ENCODE assay signal across 8 cellular contexts in the genomic region with DNA sequence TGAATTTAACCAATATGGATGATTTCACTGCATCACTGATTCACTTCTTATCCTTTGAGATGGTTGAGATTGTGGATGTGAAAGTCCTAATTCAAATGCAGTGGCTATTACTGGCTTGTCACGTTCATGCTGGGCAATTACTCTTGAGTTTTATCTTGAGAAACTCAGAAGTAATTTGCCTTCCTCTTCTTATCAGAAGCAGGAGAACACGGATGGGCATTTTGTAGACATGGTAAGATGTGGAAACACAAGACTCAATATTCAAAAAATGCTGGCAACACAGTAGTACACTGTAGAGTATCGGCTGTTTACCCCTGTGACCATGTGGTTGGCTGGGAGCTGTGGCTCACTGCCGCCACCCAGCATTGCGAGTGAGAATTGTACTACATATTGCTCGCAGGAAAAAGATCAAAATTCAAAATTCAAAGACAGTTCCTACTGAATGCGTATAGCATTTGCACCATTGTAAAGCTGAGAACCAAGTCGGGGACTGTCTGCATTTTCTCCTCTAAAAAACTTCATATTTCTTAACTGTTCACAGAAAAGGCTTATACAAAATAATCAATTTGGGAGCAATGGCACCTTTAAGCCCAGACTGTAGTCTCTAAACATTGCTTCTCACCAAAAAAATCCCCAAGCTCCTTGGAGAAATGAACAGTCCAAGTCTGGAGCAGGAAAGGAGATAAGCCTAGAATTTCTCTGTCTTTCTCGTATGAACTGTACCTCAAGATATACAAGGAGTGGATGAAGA.
DNase-seq lines count a peak whose midpoint lies in the region; ATAC-seq and TF ChIP-seq lines count a peak whose summit lies in the region.

No MANE protein-coding gene starts in this region.

- peak overlapping the region; percentile 78 for H2AFZ ChIP-seq in OCI-LY7 (ENCODE audit: low read length)

- peak overlapping the region; percentile 39 for H3K27ac ChIP-seq in OCI-LY7 (ENCODE audit: low read depth, low read length, poor library complexity, severe bottlenecking)

- H3K4me3 ChIP-seq in OCI-LY7 (ENCODE audit: low read depth, low read length, poor library complexity, severe bottlenecking): peak overlapping the region; percentile 19

- POLR2A ChIA-PET in OCI-LY7 (lab: Charles Lee): interaction anchor here (0.9 to 1.7 kb wide), 6 partner anchors 20 to 243 kb away, joined by 3 to 4 read pairs (median 3); no protein-coding TSS in a partner anchor

- no TSS peak for BruUV-seq in OCI-LY7 (replicated peaks; lab: Mats Ljungman, UMichigan)

- DNase-seq in AG20443 (ENCODE audit: low spot score) (peak; percentile 65), OCI-LY7 (ENCODE audit: low spot score) (peak; percentile 80), left cardiac atrium (peak; percentile 62), mesenteric fat pad (ENCODE audit: low spot score) (no peak)
- DNase-seq in activated effector memory CD4-positive, alpha-beta T cell treated with Interleukin-2 at 50 U/mL for 16 hours: peak; percentile 45
- peak; percentile 10 to 32 for DNase-seq in stimulated activated CD4-positive, alpha-beta T cell treated with anti-CD3 and anti-CD28 coated beads, Interleukin-1b, Interleukin-23, amount 100 ng/mL, for 1 hour (ENCODE audit: low read depth in 2 of 2)

- H3K9me3 ChIP-seq in OCI-LY7 (ENCODE audit: low read length): no peaks in the 10 kb centered on the region

- no peaks in the 10 kb centered on the region for H3K36me3 ChIP-seq in OCI-LY7 (ENCODE audit: insufficient read depth, low read length)

- no peaks in the 10 kb centered on the region for H4K20me1 ChIP-seq in OCI-LY7 (ENCODE audit: insufficient read depth, low read length)

- ATAC-seq in GM18519 (IDR thresholded peaks at IDR 0.05; ENCODE audit: low FRiP score, unreplicated experiment): peak; percentile 96
- peak; percentile 93 for ATAC-seq in HG02981 (IDR thresholded peaks at IDR 0.05; ENCODE audit: unreplicated experiment)
- peak; percentile 84 to 90 for ATAC-seq in left cardiac atrium

- no peaks in the 10 kb centered on the region for H3K79me2 ChIP-seq in OCI-LY7 (ENCODE audit: insufficient read depth, low read depth, low read length)

- CTCF ChIA-PET in OCI-LY7 (lab: Charles Lee; ENCODE audit: unreplicated experiment): interaction anchor here (1.5 kb wide), 2 partner anchors 11 to 54 kb away, joined by 3 read pairs; no protein-coding TSS in a partner anchor

- H3K4me2 ChIP-seq in OCI-LY7 (ENCODE audit: low read length): peak overlapping the region; percentile 61

- intact Hi-C loops in OCI-LY7 (cut with micrococcal nuclease; ENCODE audit: unreplicated experiment) (loop anchor here (1.0 to 2.0 kb wide), 6 partner anchors 62 to 238 kb away; a partner anchor contains a TSS), left cardiac atrium (cut with DNase I) (loop anchor here (2.0 to 5.0 kb wide), 2 partner anchors 238 to 240 kb away; no protein-coding TSS in a partner anchor)

- H3K9me2 ChIP-seq in OCI-LY7 (ENCODE audit: insufficient read depth, low read length): no peaks in the 10 kb centered on the region

- peak; percentile 99 for TF ChIP-seq CTCF in OCI-LY7 (conservative IDR thresholded peaks at IDR 0.05; ENCODE audit: low read length)

- peaks cover 17% of the 10 kb centered on the region for H3K4me1 ChIP-seq in OCI-LY7 (ENCODE audit: insufficient read depth, low read length, poor library complexity, severe bottlenecking)
